ENCODE assay signal across 1 cellular context in genomic region chr14:67738740-67739504, GRCh38.
TF ChIP-seq lines count a peak whose summit lies in the region.

No MANE protein-coding gene starts in this region.

TF ChIP-seq in WTC11, 78 proteins besides CTCF, POLR2A, EP300 and RAD21 (continued from another document):
- no peak for TF ChIP-seq USF1 (CRISPR knock-in tag; IDR thresholded peaks at IDR 0.05)
- TF ChIP-seq MYBL2 (CRISPR knock-in tag; IDR thresholded peaks at IDR 0.05), result no peak
- TF ChIP-seq ZNF138 (CRISPR knock-in tag; conservative IDR thresholded peaks at IDR 0.05), result no peak
- no peak for TF ChIP-seq OVOL2 (CRISPR knock-in tag; IDR thresholded peaks at IDR 0.05; ENCODE audit: borderline replicate concordance)
- no peak for TF ChIP-seq NR1H2 (CRISPR knock-in tag; IDR thresholded peaks at IDR 0.05)
- TF ChIP-seq PRRX2 (CRISPR knock-in tag; IDR thresholded peaks at IDR 0.05), result no peak
- no peak for TF ChIP-seq CREM (CRISPR knock-in tag; IDR thresholded peaks at IDR 0.05)
- TF ChIP-seq NR2C2 (CRISPR knock-in tag; IDR thresholded peaks at IDR 0.05), result no peak
- no peak for TF ChIP-seq CDX4 (CRISPR knock-in tag; IDR thresholded peaks at IDR 0.05; ENCODE audit: borderline replicate concordance)
- no peak for TF ChIP-seq GRHL2 (CRISPR knock-in tag; IDR thresholded peaks at IDR 0.05; ENCODE audit: insufficient replicate concordance, severe bottlenecking)
- no peak for TF ChIP-seq ZNF512 (CRISPR knock-in tag; IDR thresholded peaks at IDR 0.05; ENCODE audit: borderline replicate concordance)
- no peak for TF ChIP-seq MLX (CRISPR knock-in tag; IDR thresholded peaks at IDR 0.05)
- TF ChIP-seq AR (CRISPR knock-in tag; IDR thresholded peaks at IDR 0.05), result no peak
- no peak for TF ChIP-seq ERG (CRISPR knock-in tag; IDR thresholded peaks at IDR 0.05)
